In the genomic region with DNA sequence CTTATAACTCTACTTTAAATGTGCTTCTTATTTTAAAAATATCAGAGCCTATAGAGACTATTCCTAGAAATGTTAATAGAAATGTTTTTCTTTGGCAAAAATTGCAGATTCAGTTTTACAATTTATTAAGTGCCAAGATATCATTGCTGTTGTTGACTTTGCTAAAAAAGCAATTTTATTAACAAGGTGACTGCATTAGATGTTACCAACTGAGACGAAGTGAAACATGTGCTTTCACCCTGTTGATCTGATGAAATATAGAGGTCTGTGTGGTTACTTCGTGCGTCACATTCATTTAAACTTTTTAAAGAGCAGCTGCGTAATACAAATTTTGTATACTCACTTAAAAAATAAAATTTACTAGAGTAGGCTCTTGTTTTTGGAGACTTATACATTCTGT, we compare ENCODE assay signal across 8 cellular contexts.
A peak's percentile ranks its signal among the peaks of the same experiment; 100 is the strongest.
DNase-seq lines count a peak whose midpoint lies in the region; TF ChIP-seq lines count a peak whose summit lies in the region.

No MANE protein-coding gene starts in this region.

- DNase-seq in BJ (ENCODE audit: low read depth) (no peak), MM.1S (peak; percentile 57), epithelial cell of esophagus (ENCODE audit: low read depth) (peak; percentile 51), neural progenitor cell (ENCODE audit: low spot score) (no peak), DMS 273 (lab: John Stamatoyannopoulos, UW; ENCODE audit: unreplicated experiment) (no peak), NK-92 (lab: John Stamatoyannopoulos, UW; ENCODE audit: unreplicated experiment) (no peak), OCI-LY7 (ENCODE audit: low spot score) (no peak)
- no peak for DNase-seq in CD8-positive, alpha-beta memory T cell

- H3K4me1 Mint-ChIP-seq in neural progenitor cell: peaks cover 39% of the 10 kb centered on the region
- no peaks in the 10 kb centered on the region for H3K4me1 Mint-ChIP-seq in CD8-positive, alpha-beta memory T cell

- H3K79me2 ChIP-seq in MM.1S (ENCODE audit: low read length): peaks cover 9% of the 10 kb centered on the region; the same call in 1 of the 2 replicates
- H3K79me2 ChIP-seq in neural progenitor cell (ENCODE audit: low read depth): no peaks in the 10 kb centered on the region
- no peaks in the 10 kb centered on the region for H3K79me2 ChIP-seq in OCI-LY7 (ENCODE audit: insufficient read depth, low read depth, low read length)

- H3K27me3 ChIP-seq in BJ (ENCODE audit: control insufficient read depth, insufficient read depth, low read length): no peaks in the 10 kb centered on the region
- no peaks in the 10 kb centered on the region for H3K27me3 ChIP-seq in MM.1S (replicated peaks; ENCODE audit: insufficient read depth, low read length)
- no peaks in the 10 kb centered on the region for H3K27me3 ChIP-seq in neural progenitor cell
- no peaks in the 10 kb centered on the region for H3K27me3 ChIP-seq in CD8-positive, alpha-beta memory T cell (ENCODE audit: insufficient read depth, low read length, poor library complexity, severe bottlenecking)

- H3K27ac ChIP-seq in MM.1S (ENCODE audit: low read length) (peak overlapping the region; percentile 68; the same call in 1 of the 2 replicates), neural progenitor cell (no peak overlapping the region), OCI-LY7 (ENCODE audit: low read depth, low read length, poor library complexity, severe bottlenecking) (no peak overlapping the region)
- no peak overlapping the region for H3K27ac ChIP-seq in CD8-positive, alpha-beta memory T cell (ENCODE audit: low read depth, low read length)

- TF ChIP-seq CTCF in BJ (IDR thresholded peaks at IDR 0.05; ENCODE audit: insufficient read depth, low read depth, low read length) (no peak), MM.1S (IDR thresholded peaks at IDR 0.05; ENCODE audit: low read length) (no peak), epithelial cell of esophagus (IDR thresholded peaks at IDR 0.05; ENCODE audit: insufficient read depth, low read depth, low read length, missing control alignments) (no peak), neural progenitor cell (IDR thresholded peaks at IDR 0.05) (no peak), OCI-LY7 (conservative IDR thresholded peaks at IDR 0.05; ENCODE audit: low read length) (no peak)

- H3K27ac Mint-ChIP-seq in neural progenitor cell: peak overlapping the region; percentile 99
- no peak overlapping the region for H3K27ac Mint-ChIP-seq in CD8-positive, alpha-beta memory T cell

- H3K4me1 ChIP-seq in MM.1S (ENCODE audit: low read length) (peaks cover 19% of the 10 kb centered on the region), neural progenitor cell (peaks cover 33% of the 10 kb centered on the region), OCI-LY7 (ENCODE audit: insufficient read depth, low read length, poor library complexity, severe bottlenecking) (no peaks in the 10 kb centered on the region)
- no peaks in the 10 kb centered on the region for H3K4me1 ChIP-seq in CD8-positive, alpha-beta memory T cell (ENCODE audit: insufficient read depth, low read length)

- H3K4me2 ChIP-seq in MM.1S (ENCODE audit: low read depth, low read length): peak overlapping the region; percentile 49
- no peak overlapping the region for H3K4me2 ChIP-seq in neural progenitor cell
- no peak overlapping the region for H3K4me2 ChIP-seq in OCI-LY7 (ENCODE audit: low read length)

- H3K9me2 ChIP-seq in MM.1S (replicated peaks; ENCODE audit: insufficient read depth, low read length): no peaks in the 10 kb centered on the region
- no peaks in the 10 kb centered on the region for H3K9me2 ChIP-seq in OCI-LY7 (ENCODE audit: insufficient read depth, low read length)

- H3K9ac ChIP-seq in MM.1S (ENCODE audit: low read length): peak overlapping the region; percentile 62
- no peak overlapping the region for H3K9ac ChIP-seq in neural progenitor cell

- H3F3A ChIP-seq in MM.1S (ENCODE audit: insufficient read depth, low read length) (peaks cover 11% of the 10 kb centered on the region), neural progenitor cell (ENCODE audit: low read depth) (peaks cover 14% of the 10 kb centered on the region)

- H4K20me1 ChIP-seq in MM.1S (ENCODE audit: insufficient read depth, low read length) (no peaks in the 10 kb centered on the region), neural progenitor cell (ENCODE audit: low read depth) (no peaks in the 10 kb centered on the region), OCI-LY7 (ENCODE audit: insufficient read depth, low read length) (no peaks in the 10 kb centered on the region)

- CTCF ChIA-PET in BJ (lab: Yijun Ruan, JAX): interaction anchor here (2.0 kb wide), 1 partner anchor 72 kb away, joined by 4 read pairs; no protein-coding TSS in a partner anchor
- CTCF ChIA-PET in OCI-LY7 (lab: Charles Lee; ENCODE audit: unreplicated experiment): no interaction called here
- CTCF ChIA-PET in CD8-positive, alpha-beta memory T cell (lab: Charles Lee): no interaction called here

- BruUV-seq in OCI-LY7 (replicated peaks; lab: Mats Ljungman, UMichigan): no TSS peak

- H3K9me3 ChIP-seq in MM.1S (replicated peaks; ENCODE audit: insufficient read depth, low read length) (no peaks in the 10 kb centered on the region), neural progenitor cell (ENCODE audit: low read depth) (no peaks in the 10 kb centered on the region), OCI-LY7 (ENCODE audit: low read length) (no peaks in the 10 kb centered on the region)
- no peaks in the 10 kb centered on the region for H3K9me3 ChIP-seq in CD8-positive, alpha-beta memory T cell (ENCODE audit: low read length)

- POLR2A ChIA-PET in BJ (lab: Charles Lee) (interaction anchor here (0.6 kb wide), 1 partner anchor 555 kb away, joined by 3 read pairs; no protein-coding TSS in a partner anchor), OCI-LY7 (lab: Charles Lee) (interaction anchor here (0.7 kb wide), 1 partner anchor 13 kb away, joined by 4 read pairs; no protein-coding TSS in a partner anchor)
- POLR2A ChIA-PET in CD8-positive, alpha-beta memory T cell (lab: Charles Lee): no interaction called here

- peaks cover 33% of the 10 kb centered on the region for H3K9me3 Mint-ChIP-seq in neural progenitor cell
- peaks cover 1 to 5% (median 4%) of the 10 kb centered on the region in 5 donors for H3K9me3 Mint-ChIP-seq in CD8-positive, alpha-beta memory T cell

- intact Hi-C loops in OCI-LY7 (cut with micrococcal nuclease; ENCODE audit: unreplicated experiment): no loop called here

- peak overlapping the region; percentile 96 for H3K4me3 Mint-ChIP-seq in neural progenitor cell
- no peak overlapping the region for H3K4me3 Mint-ChIP-seq in CD8-positive, alpha-beta memory T cell

- H3K27me3 Mint-ChIP-seq in neural progenitor cell (ENCODE audit: insufficient read depth, low read depth): peaks cover 5% of the 10 kb centered on the region
- peaks cover 0 to 2% of the 10 kb centered on the region in 2 donors for H3K27me3 Mint-ChIP-seq in CD8-positive, alpha-beta memory T cell

- H3K4me3 ChIP-seq in BJ (ENCODE audit: low read depth, low read length) (peak overlapping the region; percentile 37), MM.1S (ENCODE audit: low read length) (peak overlapping the region; percentile 66), epithelial cell of esophagus (ENCODE audit: low read length) (peak overlapping the region; percentile 53), neural progenitor cell (no peak overlapping the region), OCI-LY7 (ENCODE audit: low read depth, low read length, poor library complexity, severe bottlenecking) (no peak overlapping the region)
- no peak overlapping the region for H3K4me3 ChIP-seq in CD8-positive, alpha-beta memory T cell (ENCODE audit: low read length)

- H3K36me3 Mint-ChIP-seq in neural progenitor cell: peaks cover 26% of the 10 kb centered on the region
- no peaks in the 10 kb centered on the region for H3K36me3 Mint-ChIP-seq in CD8-positive, alpha-beta memory T cell

- H3K36me3 ChIP-seq in BJ (ENCODE audit: control insufficient read depth, insufficient read depth, low read length): no peaks in the 10 kb centered on the region
- no peaks in the 10 kb centered on the region for H3K36me3 ChIP-seq in MM.1S (replicated peaks; ENCODE audit: insufficient read depth, low read length)
- H3K36me3 ChIP-seq in neural progenitor cell: no peaks in the 10 kb centered on the region
- H3K36me3 ChIP-seq in OCI-LY7 (ENCODE audit: insufficient read depth, low read length): no peaks in the 10 kb centered on the region
- H3K36me3 ChIP-seq in CD8-positive, alpha-beta memory T cell (ENCODE audit: insufficient read depth, low read length): no peaks in the 10 kb centered on the region

- H2AFZ ChIP-seq in MM.1S (ENCODE audit: low read length): 0 out of 2 replicates have a peak overlapping the region, but pooled peaks have one; percentile 42
- peak overlapping the region; percentile 37 for H2AFZ ChIP-seq in neural progenitor cell (replicated peaks)
- H2AFZ ChIP-seq in OCI-LY7 (ENCODE audit: low read length): no peak overlapping the region

Comparison
In these comparisons a context has a peak if more than half of its experiments do, and no peak if none do; other contexts are left out.
1. DNase-seq: peak in MM.1S (single experiment) and epithelial cell of esophagus (single experiment); none in BJ (single experiment), neural progenitor cell (single experiment), DMS 273 (single experiment), NK-92 (single experiment), OCI-LY7 (single experiment) and CD8-positive, alpha-beta memory T cell (0 of 5).
2. H3K4me3 ChIP-seq: peak in BJ (single experiment), MM.1S (single experiment) and epithelial cell of esophagus (single experiment); none in neural progenitor cell (single experiment), OCI-LY7 (single experiment) and CD8-positive, alpha-beta memory T cell (single experiment).